Comparison of ENCODE assay signal across 8 cellular contexts in genomic region chr2:101308432-101309210, GRCh38. TPM values are rescaled to one million over a fixed set of nuclear protein-coding genes. Genes with fewer than 3 reads are reported as not detected.
A peak's percentile ranks its signal among the peaks of the same experiment; 100 is the strongest.
DNase-seq lines count a peak whose midpoint lies in the region; ATAC-seq and TF ChIP-seq lines count a peak whose summit lies in the region.

RNF149 (minus strand) TSS chr2:101308701; CDS start chr2:101308588, 113 bp downstream.

- H3K4me1 ChIP-seq in Peyer's patch (peaks cover 0 to 42% (median 4%) of the 10 kb centered on the region in 4 donors), esophagus squamous epithelium (peaks cover 30 to 69% (median 45%) of the 10 kb centered on the region in 3 donors)

- WGBS in esophagus squamous epithelium, 2 donors, result 11 to 15% methylated on average over 8 to 9 of the region's 76 CpGs

- intact Hi-C loops in esophagus squamous epithelium (cut with DNase I), result loop anchor here (10.0 kb wide), 1 partner anchor 54 kb away; the partner anchor contains the start of gene CNOT11

- ATAC-seq in GM21786 (IDR thresholded peaks at IDR 0.05; ENCODE audit: unreplicated experiment) (peak; percentile 50), naive B cell (ENCODE audit: low read depth in 2 of 2) (peak; percentile 78)
- ATAC-seq in stimulated activated memory B cell treated with anti-CD40 and anti-IgM and Interleukin-4, amounts not matched to agents 10 μg/mL and 1 μg/mL and 100 μg/mL, for 72 hours, result peak; percentile 89

- no peaks in the 10 kb centered on the region for H3K9me3 Mint-ChIP-seq in naive B cell
- no peaks in the 10 kb centered on the region for H3K9me3 Mint-ChIP-seq in stimulated activated memory B cell treated with anti-CD40 and anti-IgM and Interleukin-4, amounts not matched to agents 10 μg/mL and 1 μg/mL and 100 μg/mL, for 72 hours

- H3K4me3 Mint-ChIP-seq in naive B cell, result peak within 1 kb of the TSS; percentile 77 to 94 (median 90)
- peak within 1 kb of the TSS; percentile 87 for H3K4me3 Mint-ChIP-seq in stimulated activated memory B cell treated with anti-CD40 and anti-IgM and Interleukin-4, amounts not matched to agents 10 μg/mL and 1 μg/mL and 100 μg/mL, for 72 hours

- peaks cover 21 to 64% (median 46%) of the 10 kb centered on the region in 3 donors for H3K4me1 Mint-ChIP-seq in naive B cell
- H3K4me1 Mint-ChIP-seq in stimulated activated memory B cell treated with anti-CD40 and anti-IgM and Interleukin-4, amounts not matched to agents 10 μg/mL and 1 μg/mL and 100 μg/mL, for 72 hours, result peaks cover 58% of the 10 kb centered on the region

- DNase-seq in DMS79 treated with DMSO at 0.1 percent for 48 hours (lab: John Stamatoyannopoulos, UW) (peak; percentile 67), Peyer's patch (peak; percentile 91 to 97 (median 96)), esophagus squamous epithelium (lab: John Stamatoyannopoulos, UW) (peak; percentile 52), naive B cell (peak; percentile 92)
- peak; percentile 93 to 94 for DNase-seq in activated T-cell treated with anti-CD3 and anti-CD28 coated beads, Interleukin-2, amount 50 U/mL, for 48 hours

- TF ChIP-seq CTCF in Peyer's patch (IDR thresholded peaks at IDR 0.05) (peak in 3 of 6 experiments; percentile 32 to 44 (median 44)), esophagus squamous epithelium (IDR thresholded peaks at IDR 0.05) (peak in 4 of 6 experiments; percentile 30 to 36 (median 34))

- peaks cover 29% of the 10 kb centered on the region for H3K36me3 ChIP-seq in KOPT-K1 (ENCODE audit: insufficient read depth, low read length)
- H3K36me3 ChIP-seq in Peyer's patch, result no peaks in the 10 kb centered on the region
- H3K36me3 ChIP-seq in esophagus squamous epithelium, result no peaks in the 10 kb centered on the region

- TF ChIP-seq POLR2A in Peyer's patch (IDR thresholded peaks at IDR 0.05), result peak; percentile 88 to 96
- peak in 3 of 4 donors; percentile 91 to 100 (median 95) for TF ChIP-seq POLR2A in esophagus squamous epithelium (IDR thresholded peaks at IDR 0.05)

- H3K27ac ChIP-seq in KOPT-K1 (ENCODE audit: low read depth, low read length, poor library complexity, severe bottlenecking), result peak within 1 kb of the TSS; percentile 93
- peak within 1 kb of the TSS; percentile 92 to 97 (median 92) for H3K27ac ChIP-seq in Peyer's patch
- H3K27ac ChIP-seq in esophagus squamous epithelium, result peak within 1 kb of the TSS; percentile 93 to 99 (median 96)

- H3K27me3 ChIP-seq in Peyer's patch (no peaks in the 10 kb centered on the region), esophagus squamous epithelium (no peaks in the 10 kb centered on the region)

- H3K36me3 Mint-ChIP-seq in naive B cell, result no peaks in the 10 kb centered on the region
- peaks cover 17% of the 10 kb centered on the region for H3K36me3 Mint-ChIP-seq in stimulated activated memory B cell treated with anti-CD40 and anti-IgM and Interleukin-4, amounts not matched to agents 10 μg/mL and 1 μg/mL and 100 μg/mL, for 72 hours

- H3K9me3 ChIP-seq in KOPT-K1 (ENCODE audit: insufficient read depth, low read length, poor library complexity, severe bottlenecking), result no peaks in the 10 kb centered on the region
- H3K9me3 ChIP-seq in Peyer's patch, result no peaks in the 10 kb centered on the region
- no peaks in the 10 kb centered on the region for H3K9me3 ChIP-seq in esophagus squamous epithelium

- peak within 1 kb of the TSS; percentile 83 to 97 (median 95) for H3K27ac Mint-ChIP-seq in naive B cell
- H3K27ac Mint-ChIP-seq in stimulated activated memory B cell treated with anti-CD40 and anti-IgM and Interleukin-4, amounts not matched to agents 10 μg/mL and 1 μg/mL and 100 μg/mL, for 72 hours, result peak within 1 kb of the TSS; percentile 83

- H3K4me3 ChIP-seq in Peyer's patch (peak within 1 kb of the TSS; percentile 90 to 95 (median 94)), esophagus squamous epithelium (peak within 1 kb of the TSS; percentile 73 to 94 (median 82))

- no peaks in the 10 kb centered on the region for H3K27me3 Mint-ChIP-seq in naive B cell
- no peaks in the 10 kb centered on the region for H3K27me3 Mint-ChIP-seq in stimulated activated memory B cell treated with anti-CD40 and anti-IgM and Interleukin-4, amounts not matched to agents 10 μg/mL and 1 μg/mL and 100 μg/mL, for 72 hours

RNA-seq across cellular contexts. Expression of gene RNF149, which starts in this region (rescaled TPM):
- total RNA-seq in Peyer's patch (10 to 100 TPM; 61.1 to 86.2 (median 70.5) TPM), esophagus squamous epithelium (100 to 1,000 TPM in 3 of 4 donors, 10 to 100 TPM in 1; 80.3 to 117 (median 110) TPM)
- 10 to 100 TPM; 13.2 to 27.1 (median 18.3) TPM for polyA plus RNA-seq in naive B cell (ENCODE audit: low read depth in 6 of 6)

Comparison
In these comparisons a context has a peak if more than half of its experiments do, and no peak if none do; other contexts are left out.
1. Peak in every context shown above with its lines: DNase-seq, ATAC-seq, H3K4me3 ChIP-seq and H3K27ac ChIP-seq.